In genomic region chr17:54085020-54085419, GRCh38 we compare ENCODE assay signal across 18 cellular contexts.
A peak's percentile ranks its signal among the peaks of the same experiment; 100 is the strongest.
DNase-seq lines count a peak whose midpoint lies in the region; ATAC-seq, FAIRE-seq and TF ChIP-seq lines count a peak whose summit lies in the region.
"Had no signal": no experiment of that assay in that cellular context is flagged by ENCODE, and none has a peak within 500 bp of the region (broad histone marks: within the 10 kb centered on the region; RNA-seq: fewer than 3 reads in every experiment).

No MANE protein-coding gene starts in this region.

- no peak overlapping the region for H2AFZ ChIP-seq in astrocyte (ENCODE audit: low read depth, low read length)
- H2AFZ ChIP-seq: GM23248 had no signal

- no peak overlapping the region for H3K27ac ChIP-seq in astrocyte (ENCODE audit: low read depth, low read length)
- H3K27ac ChIP-seq: C4-2B, GM23248 had no signal

- H3K4me1 Mint-ChIP-seq in astrocyte (ENCODE audit: low read depth, unreplicated experiment), result peaks cover 3% of the 10 kb centered on the region
- H3K4me1 Mint-ChIP-seq in effector memory CD8-positive, alpha-beta T cell (ENCODE audit: low read depth in 2 of 2), result no peaks in the 10 kb centered on the region

- H3K27me3 ChIP-seq in astrocyte (ENCODE audit: insufficient read depth, low read length), result no peaks in the 10 kb centered on the region

- H3K79me2 ChIP-seq in astrocyte (ENCODE audit: insufficient read depth, low read length), result no peaks in the 10 kb centered on the region

- H3K9me3 Mint-ChIP-seq in astrocyte (ENCODE audit: unreplicated experiment), result peaks cover 2% of the 10 kb centered on the region
- peaks cover 17 to 40% of the 10 kb centered on the region in 2 donors for H3K9me3 Mint-ChIP-seq in effector memory CD8-positive, alpha-beta T cell

- no peaks in the 10 kb centered on the region for H3K4me1 ChIP-seq in astrocyte (ENCODE audit: insufficient read depth, low read length)
- H3K4me1 ChIP-seq: Caco-2, HAP-1 had no signal

- H3K4me3 ChIP-seq in astrocyte (ENCODE audit: insufficient read depth, low read depth, low read length) (no peak overlapping the region), fibroblast of pulmonary artery (replicated peaks; ENCODE audit: low read depth, low read length) (no peak overlapping the region)
- H3K4me3 ChIP-seq: GM23248, HAP-1 had no signal

- H3K9ac ChIP-seq in astrocyte (ENCODE audit: low read length), result no peak overlapping the region
- H3K9ac ChIP-seq: GM23248 had no signal

- TF ChIP-seq CTCF in astrocyte (IDR thresholded peaks at IDR 0.05; ENCODE audit: insufficient read depth, low read depth, low read length), result no peak
- no peak for TF ChIP-seq CTCF in fibroblast of pulmonary artery (IDR thresholded peaks at IDR 0.05; ENCODE audit: low read length, missing control alignments)
- TF ChIP-seq CTCF in omental fat pad (IDR thresholded peaks at IDR 0.05), result no peak

- ATAC-seq in omental fat pad (ENCODE audit: low FRiP score), result peak; percentile 81
- ATAC-seq in GM21515 (IDR thresholded peaks at IDR 0.05; ENCODE audit: unreplicated experiment), result no peak
- ATAC-seq in effector memory CD8-positive, alpha-beta T cell (replicated peaks), result no peak

- no peaks in the 10 kb centered on the region for H3K9me3 ChIP-seq in astrocyte (ENCODE audit: insufficient read depth, low read depth, low read length)
- H3K9me3 ChIP-seq: Caco-2, HAP-1 had no signal

- no peaks in the 10 kb centered on the region for H4K20me1 ChIP-seq in astrocyte (ENCODE audit: insufficient read depth, low read length)

- H3K36me3 Mint-ChIP-seq in astrocyte (ENCODE audit: low read depth, unreplicated experiment), result no peaks in the 10 kb centered on the region
- no peaks in the 10 kb centered on the region for H3K36me3 Mint-ChIP-seq in effector memory CD8-positive, alpha-beta T cell (ENCODE audit: insufficient read depth)

- no peak overlapping the region for H3K4me2 ChIP-seq in astrocyte (ENCODE audit: low read length)

- no peak for FAIRE-seq in astrocyte (lab: Jason Lieb, UNC)
- FAIRE-seq: A204.1, D721Med, G401.6, GM12891, GM19239 had no signal

- H3K4me3 Mint-ChIP-seq in astrocyte (ENCODE audit: unreplicated experiment), result no peak overlapping the region
- no peak overlapping the region for H3K4me3 Mint-ChIP-seq in effector memory CD8-positive, alpha-beta T cell
- H3K4me3 Mint-ChIP-seq: CD4-positive, alpha-beta T cell had no signal

- H3K36me3 ChIP-seq in astrocyte (ENCODE audit: insufficient read depth, low read length), result no peaks in the 10 kb centered on the region
- H3K36me3 ChIP-seq: HAP-1 had no signal

- DNase-seq in astrocyte (ENCODE audit: low read depth) (no peak), fibroblast of pulmonary artery (ENCODE audit: low read depth) (peak; percentile 0), omental fat pad (ENCODE audit: low spot score) (no peak), SKM-1 treated with dmso at 0.1 percent for 144 hours (lab: John Stamatoyannopoulos, UW; ENCODE audit: unreplicated experiment) (no peak)
- no peak for DNase-seq in effector memory CD8-positive, alpha-beta T cell
- DNase-seq: ACHN; AML-193; Caco-2; CD4-positive, alpha-beta T cell; GM23248 had no signal

- peak overlapping the region; percentile 70 for H3K27ac Mint-ChIP-seq in astrocyte (ENCODE audit: unreplicated experiment)
- H3K27ac Mint-ChIP-seq in effector memory CD8-positive, alpha-beta T cell, result no peak overlapping the region
- H3K27ac Mint-ChIP-seq: CD4-positive, alpha-beta T cell had no signal

- no peaks in the 10 kb centered on the region for H3K27me3 Mint-ChIP-seq in astrocyte (ENCODE audit: low read depth, unreplicated experiment)
- H3K27me3 Mint-ChIP-seq in effector memory CD8-positive, alpha-beta T cell, result no peaks in the 10 kb centered on the region
- H3K27me3 Mint-ChIP-seq: CD4-positive, alpha-beta T cell had no signal
